ENCODE assay signal across 8 cellular contexts in the genomic region with DNA sequence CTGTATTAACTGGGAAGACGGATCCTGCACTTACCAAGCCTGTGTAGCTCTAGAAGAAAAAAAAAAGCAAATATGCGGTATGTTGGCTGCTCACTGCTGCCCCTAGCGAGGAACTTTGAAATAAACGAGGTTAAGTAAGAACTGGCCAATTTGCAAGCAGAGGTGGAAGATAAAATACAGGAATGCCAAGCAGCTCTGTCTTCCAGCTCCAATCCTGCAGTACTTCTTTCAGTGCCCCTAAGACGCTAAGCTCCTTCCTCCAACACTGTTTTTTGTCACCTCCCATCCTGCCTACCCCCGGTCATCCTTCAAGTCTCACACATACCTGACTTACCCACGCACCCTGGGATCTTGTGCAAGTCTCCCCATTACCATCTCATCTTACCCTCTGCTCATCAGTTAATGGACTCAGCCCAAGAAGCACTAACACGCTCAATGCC. TPM values are rescaled to one million over a fixed set of nuclear protein-coding genes. Genes with fewer than 3 reads are reported as not detected.
DNase-seq lines count a peak whose midpoint lies in the region; ATAC-seq, FAIRE-seq and TF ChIP-seq lines count a peak whose summit lies in the region.

No MANE protein-coding gene starts in this region.

- H3K4me2 ChIP-seq in keratinocyte (ENCODE audit: control insufficient read depth, extremely low read depth, insufficient read depth, low read depth, low read length), result peak overlapping the region; percentile 99

- H3K27ac ChIP-seq in ACC112 (ENCODE audit: low read depth, low read length) (peak overlapping the region; percentile 64), keratinocyte (ENCODE audit: control insufficient read depth, insufficient read depth, low read length) (peak overlapping the region; percentile 94)

- TF ChIP-seq CTCF in WI38 (IDR thresholded peaks at IDR 0.05; ENCODE audit: low read depth, low read length) (peak; percentile 55), keratinocyte (optimal IDR thresholded peaks at IDR 0.05 in 1 of 3, IDR thresholded peaks at IDR 0.05 in 1 of 3, conservative IDR thresholded peaks at IDR 0.05 in 1 of 3; ENCODE audit: extremely low read depth in 1 of 3, insufficient read depth in 2 of 3, low read length in 3 of 3) (peak; percentile 61 to 76 (median 76))

- H3K27me3 ChIP-seq in ACC112 (ENCODE audit: insufficient read depth, low read length), result no peaks in the 10 kb centered on the region
- no peaks in the 10 kb centered on the region for H3K27me3 ChIP-seq in keratinocyte (ENCODE audit: control insufficient read depth, extremely low read depth, insufficient read depth, low read length)

- H3K79me2 ChIP-seq in ACC112 (ENCODE audit: control insufficient read depth, insufficient read depth, low read length, unreplicated experiment), result peaks cover 15% of the 10 kb centered on the region
- peaks cover 11% of the 10 kb centered on the region for H3K79me2 ChIP-seq in keratinocyte (ENCODE audit: control insufficient read depth, insufficient read depth, low read length)

- no peaks in the 10 kb centered on the region for H4K20me1 ChIP-seq in keratinocyte (ENCODE audit: control insufficient read depth, extremely low read depth, insufficient read depth, low read length)

- DNase-seq in GM19239 (ENCODE audit: insufficient read length, low spot score) (no peak), NCI-H2107 treated with DMSO at 0.1 percent for 48 hours (lab: John Stamatoyannopoulos, UW; ENCODE audit: unreplicated experiment) (peak; percentile 10), cerebellar cortex (ENCODE audit: low spot score) (peak; percentile 93), keratinocyte (ENCODE audit: low read depth, low spot score) (no peak)
- DNase-seq in stimulated activated CD4-positive, alpha-beta T cell treated with anti-CD3 and anti-CD28 coated beads, Interleukin-15, amount 100 ng/mL, for 1 hour (ENCODE audit: low read depth in 1 of 2, low spot score in 1 of 2), result peak; percentile 18 to 36

- H3K9ac ChIP-seq in keratinocyte (ENCODE audit: control insufficient read depth, extremely low read depth, insufficient read depth, low read length), result peak overlapping the region; percentile 95

- peak overlapping the region; percentile 99 for H3K4me3 ChIP-seq in ACC112 (ENCODE audit: low read depth, low read length)
- H3K4me3 ChIP-seq in WI38 (ENCODE audit: low read depth, low read length), result peak overlapping the region; percentile 89
- H3K4me3 ChIP-seq in keratinocyte (ENCODE audit: control insufficient read depth in 2 of 3, extremely low read depth in 1 of 3, insufficient read depth in 2 of 3, low read depth in 1 of 3, low read length in 3 of 3), result peak overlapping the region; percentile 85 to 97 (median 86)

- H3K4me1 ChIP-seq in ACC112 (ENCODE audit: control insufficient read depth, insufficient read depth, low read length, unreplicated experiment) (peaks cover 9% of the 10 kb centered on the region), keratinocyte (ENCODE audit: control insufficient read depth, extremely low read depth, insufficient read depth, low read length) (peaks cover 15% of the 10 kb centered on the region)

- H3K9me1 ChIP-seq in keratinocyte (ENCODE audit: control insufficient read depth, extremely low read depth, insufficient read depth, low read length), result no peaks in the 10 kb centered on the region

- H2AFZ ChIP-seq in ACC112 (ENCODE audit: low read length, unreplicated experiment) (peak overlapping the region; percentile 93), keratinocyte (ENCODE audit: control insufficient read depth, low read length) (peak overlapping the region; percentile 99)

- no peaks in the 10 kb centered on the region for H3K9me3 ChIP-seq in keratinocyte (ENCODE audit: control insufficient read depth, low read depth, low read length)

- FAIRE-seq in GM19239 (lab: Jason Lieb, UNC) (peak; percentile 91), keratinocyte (lab: Jason Lieb, UNC) (peak; percentile 74)

- dilution Hi-C loops in keratinocyte (cut with MboI; ENCODE audit: extremely low pct_ligation_motif_present, low sequenced_read_pairs), result no loop called here

- no peak for ATAC-seq in GM21526 (IDR thresholded peaks at IDR 0.05; ENCODE audit: low FRiP score, unreplicated experiment)

- H3K36me3 ChIP-seq in ACC112 (ENCODE audit: insufficient read depth, low read length) (no peaks in the 10 kb centered on the region), keratinocyte (ENCODE audit: control insufficient read depth in 2 of 2, extremely low read depth in 1 of 2, insufficient read depth in 2 of 2, low read length in 2 of 2) (no peaks in the 10 kb centered on the region)

RNA-seq across cellular contexts. Expression of a gene that starts 0.8 kb away (rescaled TPM):
- 1.2 to 1.8 TPM (median 1.4 TPM) in 3 replicates for polyA plus RNA-seq in keratinocyte
- 0.40 TPM for polyA plus RNA-seq in keratinocyte (2011; ENCODE audit: low read depth)
- 1.3 and 1.4 TPM in 2 replicates for polyA plus RNA-seq in keratinocyte (2011; cell fraction: cytosol; rRNA removed)
- 3.2 and 4.4 TPM in 2 replicates for polyA plus RNA-seq in keratinocyte (2011; cell fraction: nucleus; rRNA removed)
- 1.2 and 2.2 TPM in 2 replicates for polyA plus RNA-seq in keratinocyte (2012; ENCODE audit: low replicate concordance)
- polyA minus RNA-seq in keratinocyte, result 0.61 to 1.4 TPM (median 0.85 TPM) in 3 replicates
- not detected for polyA minus RNA-seq in keratinocyte (2011; cell fraction: cytosol; rRNA and poly(A)+ RNA removed)
- polyA minus RNA-seq in keratinocyte (2011; cell fraction: nucleus; rRNA and poly(A)+ RNA removed), result 0.85 and 1.1 TPM in 2 replicates

RNA-seq across cellular contexts. Expression of a gene that starts 26.4 kb away (rescaled TPM):
- polyA plus RNA-seq in keratinocyte, result 133 to 215 TPM (median 142 TPM) in 3 replicates
- 193 TPM for polyA plus RNA-seq in keratinocyte (2011; ENCODE audit: low read depth)
- polyA plus RNA-seq in keratinocyte (2011; cell fraction: cytosol; rRNA removed), result 122 and 206 TPM in 2 replicates
- 89.4 and 111 TPM in 2 replicates for polyA plus RNA-seq in keratinocyte (2011; cell fraction: nucleus; rRNA removed)
- 137 and 154 TPM in 2 replicates for polyA plus RNA-seq in keratinocyte (2012; ENCODE audit: low replicate concordance)
- 18.8 to 50.7 TPM (median 33.0 TPM) in 3 replicates for polyA minus RNA-seq in keratinocyte
- polyA minus RNA-seq in keratinocyte (2011; cell fraction: cytosol; rRNA and poly(A)+ RNA removed), result 60.4 TPM
- polyA minus RNA-seq in keratinocyte (2011; cell fraction: nucleus; rRNA and poly(A)+ RNA removed), result 26.6 and 34.0 TPM in 2 replicates

Comparison
In these comparisons a context has a peak if more than half of its experiments do, and no peak if none do; other contexts are left out.
1. DNase-seq: peak in NCI-H2107 treated with DMSO at 0.1 percent for 48 hours (single experiment), cerebellar cortex (single experiment) and stimulated activated CD4-positive, alpha-beta T cell treated with anti-CD3 and anti-CD28 coated beads, Interleukin-15, amount 100 ng/mL, for 1 hour (2 of 2); none in GM19239 (single experiment) and keratinocyte (single experiment).
2. Peak in every context shown above with its lines, with median percentiles within 50 percentile points of each other: H3K4me3 ChIP-seq.